30 cellular contexts compared by ENCODE assay signal in the genomic region with DNA sequence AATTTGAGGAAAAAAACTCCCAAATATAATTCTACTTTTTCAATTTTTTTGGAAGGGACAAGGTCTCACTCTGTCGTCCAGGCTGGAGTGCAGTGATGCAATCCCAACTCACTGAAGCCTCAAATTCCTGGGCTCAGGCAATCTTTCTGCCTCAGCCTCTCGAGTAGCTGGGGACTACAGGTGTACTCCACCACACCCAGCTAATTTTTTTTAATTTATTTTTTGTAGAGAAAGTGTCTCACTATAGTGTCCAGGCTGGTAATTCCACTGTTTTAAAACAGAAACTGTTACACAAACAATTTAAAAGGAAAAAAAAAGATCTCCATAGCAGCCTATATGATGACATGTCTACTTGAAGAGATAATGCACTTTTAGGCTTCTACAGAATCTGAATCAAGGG.
"Had no signal": no experiment of that assay in that cellular context is flagged by ENCODE, and none has a peak within 500 bp of the region (broad histone marks: within the 10 kb centered on the region; RNA-seq: fewer than 3 reads in every experiment).

No MANE protein-coding gene starts in this region.

- H3K36me3 Mint-ChIP-seq: immature natural killer cell, naive B cell had no signal

- H3K4me1 ChIP-seq: lower lobe of right lung, pancreas, prostate gland, tibial artery had no signal

- DNase-seq: hypothalamus; immature natural killer cell; kidney; left colon; left lung; lower lobe of right lung; mammary epithelial cell; mesenchymal stem cell; naive B cell; nucleus accumbens; pancreas; posterior cingulate gyrus; retina; right cardiac atrium; stimulated activated CD4-positive, alpha-beta T cell treated with anti-CD3 and anti-CD28 coated beads, Interleukin-12 subunit alpha, Interleukin-12 subunit beta, amount 100 ng/mL, for 4 hours; stimulated activated CD4-positive, alpha-beta T cell treated with anti-CD3 and anti-CD28 coated beads, Interleukin-15, amount 100 ng/mL, for 24 hours; stimulated activated CD4-positive, alpha-beta T cell treated with anti-CD3 and anti-CD28 coated beads, Interleukin-2, amount 100 ng/mL, for 24 hours; stimulated activated CD4-positive, alpha-beta T cell treated with anti-CD3 and anti-CD28 coated beads, Interleukin-4, amount 100 ng/mL, for 1 hour; stimulated activated naive CD4-positive, alpha-beta T cell; tibial artery; trophoblast cell; upper lobe of right lung had no signal

- H3K9me3 ChIP-seq: left lung, lower lobe of right lung, pancreas, prostate gland, suprapubic skin, thoracic aorta, tibial artery, upper lobe of right lung had no signal

- H3K27ac ChIP-seq: left lung, lower lobe of right lung, pancreas, prostate gland, skin epidermis, suprapubic skin, thoracic aorta, tibial artery, upper lobe of right lung had no signal

- H3K27me3 ChIP-seq: left lung, pancreas, suprapubic skin, tibial artery, upper lobe of right lung had no signal

- H3K27ac Mint-ChIP-seq: immature natural killer cell; stimulated activated naive CD8-positive, alpha-beta T cell treated with anti-CD3 and anti-CD28 coated beads, Interleukin-15, Interleukin-2, amounts not matched to agents 100 ng/mL and 50 ng/mL, for 24 hours had no signal

- H3K27me3 Mint-ChIP-seq: naive B cell; stimulated activated naive CD8-positive, alpha-beta T cell treated with anti-CD3 and anti-CD28 coated beads, Interleukin-15, Interleukin-2, amounts not matched to agents 100 ng/mL and 50 ng/mL, for 24 hours had no signal

- ATAC-seq: left colon, left lung, lower lobe of right lung, pancreas, right cardiac atrium, sciatic nerve, upper lobe of right lung had no signal

- H3K4me3 ChIP-seq: left lung, lower lobe of right lung, pancreas, prostate gland, skin epidermis, suprapubic skin, thoracic aorta, tibial artery, upper lobe of right lung had no signal

- H3K36me3 ChIP-seq: left lung, lower lobe of right lung, pancreas, prostate gland, suprapubic skin, thoracic aorta, tibial artery, upper lobe of right lung had no signal

- H3K9me3 Mint-ChIP-seq: immature natural killer cell; naive B cell; nephron; neural crest cell; stimulated activated naive CD8-positive, alpha-beta T cell treated with anti-CD3 and anti-CD28 coated beads, Interleukin-15, Interleukin-2, amounts not matched to agents 100 ng/mL and 50 ng/mL, for 24 hours had no signal

- H3K4me3 Mint-ChIP-seq: immature natural killer cell; naive B cell; nephron; neural crest cell; stimulated activated naive CD8-positive, alpha-beta T cell treated with anti-CD3 and anti-CD28 coated beads, Interleukin-15, Interleukin-2, amounts not matched to agents 100 ng/mL and 50 ng/mL, for 24 hours had no signal
